ENCODE assay signal across 1 cellular context in the genomic region with DNA sequence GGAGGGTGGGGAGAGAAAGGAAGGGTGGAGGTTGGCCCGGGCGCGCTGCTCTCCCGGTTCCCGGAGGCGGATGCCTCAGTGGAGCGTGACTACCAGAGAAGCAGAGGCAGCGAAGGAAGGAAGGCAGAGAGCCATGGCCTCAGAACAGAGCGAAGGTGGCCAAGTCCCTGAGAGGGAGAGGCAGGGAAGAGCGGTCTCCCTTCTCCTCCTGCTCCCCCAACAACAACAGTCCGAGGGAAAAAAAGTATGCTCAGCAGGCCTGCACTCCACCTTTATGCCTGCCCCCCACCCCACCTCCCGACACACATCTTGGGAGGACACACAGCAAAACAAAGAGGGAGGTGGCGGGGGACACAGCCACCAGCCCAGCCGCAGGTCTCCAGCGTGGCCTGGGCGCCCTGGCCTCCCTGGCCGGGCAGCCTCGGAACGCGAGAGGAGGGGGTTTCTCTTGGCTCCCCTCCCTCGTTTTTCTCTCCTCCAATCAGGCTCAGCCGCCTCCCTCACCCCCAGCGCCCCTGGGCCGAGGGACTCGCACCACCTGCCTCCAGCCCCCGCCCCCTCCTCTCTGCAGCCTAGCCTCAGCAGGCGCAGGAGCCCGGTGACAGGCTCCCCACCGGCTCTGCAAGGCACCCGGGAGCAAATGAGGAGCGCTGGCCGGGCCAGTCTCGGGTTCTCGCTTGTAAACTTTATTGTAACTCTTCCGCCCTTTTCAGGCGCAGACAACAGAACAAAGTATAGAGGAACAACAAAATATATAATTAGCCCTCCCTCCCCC.
A peak's percentile ranks its signal among the peaks of the same experiment; 100 is the strongest.
TF ChIP-seq lines count a peak whose summit lies in the region.

No MANE protein-coding gene starts in this region.

TF ChIP-seq in K562, 482 proteins besides CTCF, POLR2A, EP300 and RAD21:
- TF ChIP-seq PRPF4 (IDR thresholded peaks at IDR 0.05; ENCODE audit: insufficient read depth, low read depth, low read length, poor library complexity, severe bottlenecking) (no peak), POLR2G (IDR thresholded peaks at IDR 0.05; ENCODE audit: low read depth, low read length) (0 out of 2 replicates have a peak, but pooled peaks have one; percentile 50)
